ENCODE assay signal across 2 cellular contexts in the genomic region with DNA sequence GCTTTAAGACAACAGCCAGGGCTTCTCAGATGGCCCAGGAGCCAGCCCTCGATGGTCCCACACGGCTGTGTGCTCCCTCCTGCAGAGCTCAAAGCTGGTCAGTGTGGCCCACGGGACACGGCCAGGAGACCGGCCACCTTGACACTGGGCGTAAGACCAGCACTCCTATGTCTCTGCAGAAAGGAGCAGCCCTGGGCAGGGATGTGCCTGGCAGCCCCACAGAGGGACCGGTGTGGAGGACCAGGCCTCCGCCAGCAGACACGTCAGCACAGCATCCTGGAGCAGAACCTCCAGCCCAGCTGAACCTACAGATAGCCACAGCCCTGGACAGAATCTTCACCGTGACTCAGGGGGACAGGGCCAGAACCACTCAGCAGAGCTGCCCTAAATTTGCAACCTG.
TF ChIP-seq lines count a peak whose summit lies in the region.

No MANE protein-coding gene starts in this region.

TF ChIP-seq in HepG2, 621 proteins besides CTCF, POLR2A, EP300 and RAD21:
- TF ChIP-seq, protein P1, sequence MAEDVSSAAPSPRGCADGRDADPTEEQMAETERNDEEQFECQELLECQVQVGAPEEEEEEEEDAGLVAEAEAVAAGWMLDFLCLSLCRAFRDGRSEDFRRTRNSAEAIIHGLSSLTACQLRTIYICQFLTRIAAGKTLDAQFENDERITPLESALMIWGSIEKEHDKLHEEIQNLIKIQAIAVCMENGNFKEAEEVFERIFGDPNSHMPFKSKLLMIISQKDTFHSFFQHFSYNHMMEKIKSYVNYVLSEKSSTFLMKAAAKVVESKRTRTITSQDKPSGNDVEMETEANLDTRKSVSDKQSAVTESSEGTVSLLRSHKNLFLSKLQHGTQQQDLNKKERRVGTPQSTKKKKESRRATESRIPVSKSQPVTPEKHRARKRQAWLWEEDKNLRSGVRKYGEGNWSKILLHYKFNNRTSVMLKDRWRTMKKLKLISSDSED (CRISPR knock-in tag; IDR thresholded peaks at IDR 0.05) = no peak
- TF ChIP-seq WIZ (CRISPR knock-in tag; IDR thresholded peaks at IDR 0.05) = no peak
- TF ChIP-seq ZSCAN12 (CRISPR knock-in tag; IDR thresholded peaks at IDR 0.05) = no peak
- TF ChIP-seq ZNF788 (CRISPR knock-in tag; IDR thresholded peaks at IDR 0.05; ENCODE audit: borderline replicate concordance) = no peak
- no peak for TF ChIP-seq ZNF768 (CRISPR knock-in tag; IDR thresholded peaks at IDR 0.05)
- no peak for TF ChIP-seq HNRNPL (IDR thresholded peaks at IDR 0.05; ENCODE audit: low read depth, low read length)
- no peak for TF ChIP-seq ZNF598 (CRISPR knock-in tag; IDR thresholded peaks at IDR 0.05; ENCODE audit: borderline replicate concordance)
- TF ChIP-seq DPF2 (CRISPR knock-in tag; IDR thresholded peaks at IDR 0.05; ENCODE audit: borderline replicate concordance, low read depth) = no peak
- TF ChIP-seq ZNF224 (CRISPR knock-in tag; IDR thresholded peaks at IDR 0.05) = no peak
- TF ChIP-seq NFRKB (IDR thresholded peaks at IDR 0.05) = no peak
- TF ChIP-seq HDAC1 (CRISPR knock-in tag; IDR thresholded peaks at IDR 0.05) = no peak
- TF ChIP-seq FOSL1 (CRISPR knock-in tag; IDR thresholded peaks at IDR 0.05; ENCODE audit: borderline replicate concordance) = no peak
- TF ChIP-seq, protein P2, sequence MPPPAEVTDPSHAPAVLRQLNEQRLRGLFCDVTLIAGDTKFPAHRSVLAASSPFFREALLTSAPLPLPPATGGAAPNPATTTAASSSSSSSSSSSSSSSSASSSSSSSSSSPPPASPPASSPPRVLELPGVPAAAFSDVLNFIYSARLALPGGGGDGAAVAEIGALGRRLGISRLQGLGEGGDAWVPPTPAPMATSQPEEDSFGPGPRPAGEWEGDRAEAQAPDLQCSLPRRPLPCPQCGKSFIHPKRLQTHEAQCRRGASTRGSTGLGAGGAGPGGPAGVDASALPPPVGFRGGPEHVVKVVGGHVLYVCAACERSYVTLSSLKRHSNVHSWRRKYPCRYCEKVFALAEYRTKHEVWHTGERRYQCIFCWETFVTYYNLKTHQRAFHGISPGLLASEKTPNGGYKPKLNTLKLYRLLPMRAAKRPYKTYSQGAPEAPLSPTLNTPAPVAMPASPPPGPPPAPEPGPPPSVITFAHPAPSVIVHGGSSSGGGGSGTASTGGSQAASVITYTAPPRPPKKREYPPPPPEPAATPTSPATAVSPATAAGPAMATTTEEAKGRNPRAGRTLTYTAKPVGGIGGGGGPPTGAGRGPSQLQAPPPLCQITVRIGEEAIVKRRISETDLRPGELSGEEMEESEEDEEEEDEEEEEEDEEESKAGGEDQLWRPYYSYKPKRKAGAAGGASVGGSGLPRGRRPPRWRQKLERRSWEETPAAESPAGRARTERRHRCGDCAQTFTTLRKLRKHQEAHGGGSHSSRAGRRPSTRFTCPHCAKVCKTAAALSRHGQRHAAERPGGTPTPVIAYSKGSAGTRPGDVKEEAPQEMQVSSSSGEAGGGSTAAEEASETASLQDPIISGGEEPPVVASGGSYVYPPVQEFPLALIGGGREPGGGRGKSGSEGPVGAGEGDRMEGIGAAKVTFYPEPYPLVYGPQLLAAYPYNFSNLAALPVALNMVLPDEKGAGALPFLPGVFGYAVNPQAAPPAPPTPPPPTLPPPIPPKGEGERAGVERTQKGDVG (CRISPR knock-in tag; IDR thresholded peaks at IDR 0.05; ENCODE audit: borderline replicate concordance) = no peak
- TF ChIP-seq KLF9 (CRISPR knock-in tag; IDR thresholded peaks at IDR 0.05; ENCODE audit: low read depth) = no peak
- no peak for TF ChIP-seq ZFP37 (CRISPR knock-in tag; IDR thresholded peaks at IDR 0.05; ENCODE audit: borderline replicate concordance)
- TF ChIP-seq RBM39 (IDR thresholded peaks at IDR 0.05; ENCODE audit: low read depth, low read length, poor library complexity, severe bottlenecking) = no peak
- TF ChIP-seq GATA4 (IDR thresholded peaks at IDR 0.05; ENCODE audit: borderline replicate concordance, low read depth) = no peak
- no peak for TF ChIP-seq MAFG (CRISPR knock-in tag; IDR thresholded peaks at IDR 0.05)
- TF ChIP-seq HDAC6 (IDR thresholded peaks at IDR 0.05; ENCODE audit: low read depth, low read length) = no peak
- TF ChIP-seq, protein P3, sequence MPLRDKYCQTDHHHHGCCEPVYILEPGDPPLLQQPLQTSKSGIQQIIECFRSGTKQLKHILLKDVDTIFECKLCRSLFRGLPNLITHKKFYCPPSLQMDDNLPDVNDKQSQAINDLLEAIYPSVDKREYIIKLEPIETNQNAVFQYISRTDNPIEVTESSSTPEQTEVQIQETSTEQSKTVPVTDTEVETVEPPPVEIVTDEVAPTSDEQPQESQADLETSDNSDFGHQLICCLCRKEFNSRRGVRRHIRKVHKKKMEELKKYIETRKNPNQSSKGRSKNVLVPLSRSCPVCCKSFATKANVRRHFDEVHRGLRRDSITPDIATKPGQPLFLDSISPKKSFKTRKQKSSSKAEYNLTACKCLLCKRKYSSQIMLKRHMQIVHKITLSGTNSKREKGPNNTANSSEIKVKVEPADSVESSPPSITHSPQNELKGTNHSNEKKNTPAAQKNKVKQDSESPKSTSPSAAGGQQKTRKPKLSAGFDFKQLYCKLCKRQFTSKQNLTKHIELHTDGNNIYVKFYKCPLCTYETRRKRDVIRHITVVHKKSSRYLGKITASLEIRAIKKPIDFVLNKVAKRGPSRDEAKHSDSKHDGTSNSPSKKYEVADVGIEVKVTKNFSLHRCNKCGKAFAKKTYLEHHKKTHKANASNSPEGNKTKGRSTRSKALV (CRISPR knock-in tag; IDR thresholded peaks at IDR 0.05) = no peak

TF ChIP-seq in WTC11, 78 proteins besides CTCF, POLR2A, EP300 and RAD21:
- TF ChIP-seq, protein P4, sequence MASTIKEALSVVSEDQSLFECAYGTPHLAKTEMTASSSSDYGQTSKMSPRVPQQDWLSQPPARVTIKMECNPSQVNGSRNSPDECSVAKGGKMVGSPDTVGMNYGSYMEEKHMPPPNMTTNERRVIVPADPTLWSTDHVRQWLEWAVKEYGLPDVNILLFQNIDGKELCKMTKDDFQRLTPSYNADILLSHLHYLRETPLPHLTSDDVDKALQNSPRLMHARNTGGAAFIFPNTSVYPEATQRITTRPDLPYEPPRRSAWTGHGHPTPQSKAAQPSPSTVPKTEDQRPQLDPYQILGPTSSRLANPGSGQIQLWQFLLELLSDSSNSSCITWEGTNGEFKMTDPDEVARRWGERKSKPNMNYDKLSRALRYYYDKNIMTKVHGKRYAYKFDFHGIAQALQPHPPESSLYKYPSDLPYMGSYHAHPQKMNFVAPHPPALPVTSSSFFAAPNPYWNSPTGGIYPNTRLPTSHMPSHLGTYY (CRISPR knock-in tag; IDR thresholded peaks at IDR 0.05) = no peak
- TF ChIP-seq RELA (CRISPR knock-in tag; IDR thresholded peaks at IDR 0.05; ENCODE audit: borderline replicate concordance) (no peak), NFATC4 (CRISPR knock-in tag; IDR thresholded peaks at IDR 0.05) (no peak), KAT7 (CRISPR knock-in tag; IDR thresholded peaks at IDR 0.05; ENCODE audit: borderline replicate concordance) (no peak), NFYB (CRISPR knock-in tag; conservative IDR thresholded peaks at IDR 0.05; ENCODE audit: low read depth) (no peak), ZNF423 (CRISPR knock-in tag; IDR thresholded peaks at IDR 0.05) (no peak), CBFB (CRISPR knock-in tag; IDR thresholded peaks at IDR 0.05; ENCODE audit: low read depth) (no peak), NR2C2 (CRISPR knock-in tag; IDR thresholded peaks at IDR 0.05) (no peak)
- TF ChIP-seq, protein P5, sequence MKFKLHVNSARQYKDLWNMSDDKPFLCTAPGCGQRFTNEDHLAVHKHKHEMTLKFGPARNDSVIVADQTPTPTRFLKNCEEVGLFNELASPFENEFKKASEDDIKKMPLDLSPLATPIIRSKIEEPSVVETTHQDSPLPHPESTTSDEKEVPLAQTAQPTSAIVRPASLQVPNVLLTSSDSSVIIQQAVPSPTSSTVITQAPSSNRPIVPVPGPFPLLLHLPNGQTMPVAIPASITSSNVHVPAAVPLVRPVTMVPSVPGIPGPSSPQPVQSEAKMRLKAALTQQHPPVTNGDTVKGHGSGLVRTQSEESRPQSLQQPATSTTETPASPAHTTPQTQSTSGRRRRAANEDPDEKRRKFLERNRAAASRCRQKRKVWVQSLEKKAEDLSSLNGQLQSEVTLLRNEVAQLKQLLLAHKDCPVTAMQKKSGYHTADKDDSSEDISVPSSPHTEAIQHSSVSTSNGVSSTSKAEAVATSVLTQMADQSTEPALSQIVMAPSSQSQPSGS (CRISPR knock-in tag; IDR thresholded peaks at IDR 0.05; ENCODE audit: borderline replicate concordance, low read depth) = no peak
- TF ChIP-seq, protein P6, sequence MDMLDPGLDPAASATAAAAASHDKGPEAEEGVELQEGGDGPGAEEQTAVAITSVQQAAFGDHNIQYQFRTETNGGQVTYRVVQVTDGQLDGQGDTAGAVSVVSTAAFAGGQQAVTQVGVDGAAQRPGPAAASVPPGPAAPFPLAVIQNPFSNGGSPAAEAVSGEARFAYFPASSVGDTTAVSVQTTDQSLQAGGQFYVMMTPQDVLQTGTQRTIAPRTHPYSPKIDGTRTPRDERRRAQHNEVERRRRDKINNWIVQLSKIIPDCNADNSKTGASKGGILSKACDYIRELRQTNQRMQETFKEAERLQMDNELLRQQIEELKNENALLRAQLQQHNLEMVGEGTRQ (CRISPR knock-in tag; IDR thresholded peaks at IDR 0.05) = no peak
- TF ChIP-seq, protein P7, sequence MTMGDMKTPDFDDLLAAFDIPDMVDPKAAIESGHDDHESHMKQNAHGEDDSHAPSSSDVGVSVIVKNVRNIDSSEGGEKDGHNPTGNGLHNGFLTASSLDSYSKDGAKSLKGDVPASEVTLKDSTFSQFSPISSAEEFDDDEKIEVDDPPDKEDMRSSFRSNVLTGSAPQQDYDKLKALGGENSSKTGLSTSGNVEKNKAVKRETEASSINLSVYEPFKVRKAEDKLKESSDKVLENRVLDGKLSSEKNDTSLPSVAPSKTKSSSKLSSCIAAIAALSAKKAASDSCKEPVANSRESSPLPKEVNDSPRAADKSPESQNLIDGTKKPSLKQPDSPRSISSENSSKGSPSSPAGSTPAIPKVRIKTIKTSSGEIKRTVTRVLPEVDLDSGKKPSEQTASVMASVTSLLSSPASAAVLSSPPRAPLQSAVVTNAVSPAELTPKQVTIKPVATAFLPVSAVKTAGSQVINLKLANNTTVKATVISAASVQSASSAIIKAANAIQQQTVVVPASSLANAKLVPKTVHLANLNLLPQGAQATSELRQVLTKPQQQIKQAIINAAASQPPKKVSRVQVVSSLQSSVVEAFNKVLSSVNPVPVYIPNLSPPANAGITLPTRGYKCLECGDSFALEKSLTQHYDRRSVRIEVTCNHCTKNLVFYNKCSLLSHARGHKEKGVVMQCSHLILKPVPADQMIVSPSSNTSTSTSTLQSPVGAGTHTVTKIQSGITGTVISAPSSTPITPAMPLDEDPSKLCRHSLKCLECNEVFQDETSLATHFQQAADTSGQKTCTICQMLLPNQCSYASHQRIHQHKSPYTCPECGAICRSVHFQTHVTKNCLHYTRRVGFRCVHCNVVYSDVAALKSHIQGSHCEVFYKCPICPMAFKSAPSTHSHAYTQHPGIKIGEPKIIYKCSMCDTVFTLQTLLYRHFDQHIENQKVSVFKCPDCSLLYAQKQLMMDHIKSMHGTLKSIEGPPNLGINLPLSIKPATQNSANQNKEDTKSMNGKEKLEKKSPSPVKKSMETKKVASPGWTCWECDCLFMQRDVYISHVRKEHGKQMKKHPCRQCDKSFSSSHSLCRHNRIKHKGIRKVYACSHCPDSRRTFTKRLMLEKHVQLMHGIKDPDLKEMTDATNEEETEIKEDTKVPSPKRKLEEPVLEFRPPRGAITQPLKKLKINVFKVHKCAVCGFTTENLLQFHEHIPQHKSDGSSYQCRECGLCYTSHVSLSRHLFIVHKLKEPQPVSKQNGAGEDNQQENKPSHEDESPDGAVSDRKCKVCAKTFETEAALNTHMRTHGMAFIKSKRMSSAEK (CRISPR knock-in tag; IDR thresholded peaks at IDR 0.05; ENCODE audit: borderline replicate concordance) = no peak
- TF ChIP-seq, protein P8, sequence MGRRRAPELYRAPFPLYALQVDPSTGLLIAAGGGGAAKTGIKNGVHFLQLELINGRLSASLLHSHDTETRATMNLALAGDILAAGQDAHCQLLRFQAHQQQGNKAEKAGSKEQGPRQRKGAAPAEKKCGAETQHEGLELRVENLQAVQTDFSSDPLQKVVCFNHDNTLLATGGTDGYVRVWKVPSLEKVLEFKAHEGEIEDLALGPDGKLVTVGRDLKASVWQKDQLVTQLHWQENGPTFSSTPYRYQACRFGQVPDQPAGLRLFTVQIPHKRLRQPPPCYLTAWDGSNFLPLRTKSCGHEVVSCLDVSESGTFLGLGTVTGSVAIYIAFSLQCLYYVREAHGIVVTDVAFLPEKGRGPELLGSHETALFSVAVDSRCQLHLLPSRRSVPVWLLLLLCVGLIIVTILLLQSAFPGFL (CRISPR knock-in tag; IDR thresholded peaks at IDR 0.05; ENCODE audit: borderline replicate concordance) = no peak
TF ChIP-seq in WTC11: peak in this region for 0.
